In the genomic region with DNA sequence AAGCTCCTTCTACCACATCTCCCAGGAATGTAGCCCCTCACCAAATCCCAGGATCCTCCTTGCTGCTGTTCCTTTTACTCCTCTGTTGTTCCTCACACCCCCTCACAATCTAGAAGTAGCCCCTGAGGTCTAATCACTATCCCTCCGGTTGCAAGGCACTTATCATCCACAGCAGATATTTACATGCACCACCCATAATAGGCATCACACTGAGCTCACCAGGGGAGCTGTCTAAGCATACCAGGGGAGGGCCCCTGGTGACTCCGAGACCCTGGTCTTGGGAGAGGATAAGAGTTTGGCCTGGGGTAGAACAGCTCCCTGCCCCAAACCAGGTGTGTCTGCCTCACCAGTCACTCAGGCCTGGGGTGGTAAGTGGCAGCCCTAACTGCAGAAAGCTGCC, we compare ENCODE assay signal across 19 cellular contexts. TPM values are rescaled to one million over a fixed set of nuclear protein-coding genes. Genes with fewer than 3 reads are reported as not detected.
DNase-seq lines count a peak whose midpoint lies in the region; ATAC-seq, FAIRE-seq and TF ChIP-seq lines count a peak whose summit lies in the region.
"Had no signal": no experiment of that assay in that cellular context is flagged by ENCODE, and none has a peak within 500 bp of the region (broad histone marks: within the 10 kb centered on the region; RNA-seq: fewer than 3 reads in every experiment).

No MANE protein-coding gene starts in this region.

- H3K79me2 ChIP-seq in K562 (ENCODE audit: control insufficient read depth, insufficient read depth, low read length) = no peaks in the 10 kb centered on the region
- no peaks in the 10 kb centered on the region for H3K79me2 ChIP-seq in SK-N-SH (ENCODE audit: insufficient read depth)

- H3K4me3 Mint-ChIP-seq in activated T-helper 17 cell treated with anti-CD3 and anti-CD28 coated beads, Interleukin-2, amount 50 U/mL, for 72 hours = no peak overlapping the region
- H3K4me3 Mint-ChIP-seq: CD8-positive, alpha-beta memory T cell had no signal

- no peaks in the 10 kb centered on the region for H3K9me1 ChIP-seq in K562 (ENCODE audit: control insufficient read depth, insufficient read depth, low read length)

- H3K9me3 Mint-ChIP-seq in activated T-helper 17 cell treated with anti-CD3 and anti-CD28 coated beads, Interleukin-2, amount 50 U/mL, for 72 hours = no peaks in the 10 kb centered on the region
- H3K9me3 Mint-ChIP-seq: CD4-positive, CD25-positive, alpha-beta regulatory T cell; CD8-positive, alpha-beta memory T cell had no signal

- no peaks in the 10 kb centered on the region for H3F3A ChIP-seq in SK-N-SH (replicated peaks; ENCODE audit: insufficient read depth)

- no peak for FAIRE-seq in K562 (lab: Jason Lieb, UNC)
- FAIRE-seq: A204.1, D721Med, G401.6, GM12891 had no signal

- DNase-seq in NCI-H146 (lab: John Stamatoyannopoulos, UW) = peak; percentile 59
- peak; percentile 17 for DNase-seq in NCI-H345 treated with DMSO at 0.1 percent for 48 hours (lab: John Stamatoyannopoulos, UW; ENCODE audit: unreplicated experiment)
- no peak for DNase-seq in K562 (ENCODE audit: extremely low read depth in 1 of 4, low spot score in 3 of 4)
- no peak for DNase-seq in SK-N-SH
- DNase-seq in SJCRH30 = no peak
- DNase-seq: ACHN; BE2C; C1 segment of cervical spinal cord; Caco-2; CD4-positive, CD25-positive, alpha-beta regulatory T cell; CD8-positive, alpha-beta memory T cell; GM23248 had no signal

- H3K27ac Mint-ChIP-seq in activated T-helper 17 cell treated with anti-CD3 and anti-CD28 coated beads, Interleukin-2, amount 50 U/mL, for 72 hours = no peak overlapping the region
- H3K27ac Mint-ChIP-seq: CD4-positive, CD25-positive, alpha-beta regulatory T cell; CD8-positive, alpha-beta memory T cell had no signal

- H2AFZ ChIP-seq in K562 (ENCODE audit: low read depth, low read length) (no peak overlapping the region), SK-N-SH (ENCODE audit: low read depth) (no peak overlapping the region)
- H2AFZ ChIP-seq: GM23248 had no signal

- no peak for TF ChIP-seq CTCF in K562 (IDR thresholded peaks at IDR 0.05 in 2 of 3, conservative IDR thresholded peaks at IDR 0.05 in 1 of 3; ENCODE audit: insufficient read depth in 2 of 3, low read depth in 1 of 3, low read length in 3 of 3)
- TF ChIP-seq CTCF in SK-N-SH (IDR thresholded peaks at IDR 0.05) = no peak

- no peaks in the 10 kb centered on the region for H3K36me3 ChIP-seq in K562 (ENCODE audit: control insufficient read depth, insufficient read depth, low read length)
- no peaks in the 10 kb centered on the region for H3K36me3 ChIP-seq in SK-N-SH (replicated peaks in 1 of 2; ENCODE audit: control insufficient read depth in 1 of 2, insufficient read depth in 2 of 2, low read length in 1 of 2)
- H3K36me3 ChIP-seq in SJCRH30 = no peaks in the 10 kb centered on the region
- H3K36me3 ChIP-seq: BE2C, HAP-1 had no signal

- no peaks in the 10 kb centered on the region for H3K9me2 ChIP-seq in SK-N-SH

- no peaks in the 10 kb centered on the region for H3K4me1 Mint-ChIP-seq in activated T-helper 17 cell treated with anti-CD3 and anti-CD28 coated beads, Interleukin-2, amount 50 U/mL, for 72 hours
- H3K4me1 Mint-ChIP-seq: CD4-positive, CD25-positive, alpha-beta regulatory T cell; CD8-positive, alpha-beta memory T cell had no signal

- ATAC-seq in K562 = no peak
- no peak for ATAC-seq in activated T-helper 17 cell treated with anti-CD3 and anti-CD28 coated beads, Interleukin-2, amount 50 U/mL, for 72 hours (replicated peaks)

- H3K9ac ChIP-seq in K562 (ENCODE audit: insufficient read depth in 1 of 2, low read depth in 2 of 2, low read length in 2 of 2) = no peak overlapping the region
- H3K9ac ChIP-seq in SK-N-SH = no peak overlapping the region
- H3K9ac ChIP-seq: GM23248 had no signal

- H3K27ac ChIP-seq in K562 (ENCODE audit: extremely low read depth, low read depth, low read length) (no peak overlapping the region), SK-N-SH (ENCODE audit: low read depth in 2 of 2, low read length in 1 of 2) (no peak overlapping the region), SJCRH30 (no peak overlapping the region)
- H3K27ac ChIP-seq: GM23248, HL-60 had no signal

- H3K4me3 ChIP-seq in K562 = no peak overlapping the region
- no peak overlapping the region for H3K4me3 ChIP-seq in SK-N-SH (ENCODE audit: low read depth in 2 of 2, low read length in 1 of 2)
- H3K4me3 ChIP-seq in SJCRH30 = no peak overlapping the region
- H3K4me3 ChIP-seq: GM23248, HAP-1 had no signal

- peaks cover 0 to 9% of the 10 kb centered on the region in 2 experiments; a peak in 3 of 5 replicates for H3K4me1 ChIP-seq in K562 (replicated peaks in 1 of 2; ENCODE audit: control insufficient read depth in 2 of 2, insufficient read depth in 2 of 2, low read length in 2 of 2)
- no peaks in the 10 kb centered on the region for H3K4me1 ChIP-seq in SK-N-SH (ENCODE audit: control insufficient read depth in 1 of 2, insufficient read depth in 2 of 2, low read depth in 1 of 2, low read length in 1 of 2)
- no peaks in the 10 kb centered on the region for H3K4me1 ChIP-seq in SJCRH30
- H3K4me1 ChIP-seq: BE2C, Caco-2, HAP-1 had no signal

- TF ChIP-seq RAD21 in K562 (CRISPR knock-in tag; conservative IDR thresholded peaks at IDR 0.05 in 1 of 2, IDR thresholded peaks at IDR 0.05 in 1 of 2) (no peak), SK-N-SH (IDR thresholded peaks at IDR 0.05; ENCODE audit: low read length) (no peak)

- peaks cover 21 to 48% of the 10 kb centered on the region in 2 experiments; a peak in 4 of 5 replicates for H3K27me3 ChIP-seq in K562 (ENCODE audit: control insufficient read depth in 2 of 2, insufficient read depth in 2 of 2, low read length in 2 of 2)
- H3K27me3 ChIP-seq in SK-N-SH (ENCODE audit: insufficient read depth) = peaks cover 11% of the 10 kb centered on the region; the same call in 1 of the 2 replicates
- no peaks in the 10 kb centered on the region; the same call in none of the 2 replicates for H3K27me3 ChIP-seq in SJCRH30
- H3K27me3 ChIP-seq: BE2C had no signal

- peaks cover 14% of the 10 kb centered on the region for H4K20me1 ChIP-seq in K562 (replicated peaks; ENCODE audit: control insufficient read depth, insufficient read depth, low read length)
- no peaks in the 10 kb centered on the region for H4K20me1 ChIP-seq in SK-N-SH (ENCODE audit: insufficient read depth)

- no peak for TF ChIP-seq POLR2A in K562 (conservative IDR thresholded peaks at IDR 0.05)

- WGBS in K562 (ENCODE audit: insufficient coverage, low coverage, missing lambda C conversion rate) = 0% methylated on average over 2 of the region's 2 CpGs
- 31% methylated on average over 2 of the region's 2 CpGs for WGBS in SK-N-SH (ENCODE audit: low lambda C conversion rate)

- no TSS peak for BruUV-seq in K562 (replicated peaks; lab: Mats Ljungman, UMichigan)

- H3K36me3 Mint-ChIP-seq in activated T-helper 17 cell treated with anti-CD3 and anti-CD28 coated beads, Interleukin-2, amount 50 U/mL, for 72 hours (ENCODE audit: low read depth) = no peaks in the 10 kb centered on the region
- H3K36me3 Mint-ChIP-seq: CD4-positive, CD25-positive, alpha-beta regulatory T cell; CD8-positive, alpha-beta memory T cell had no signal

- intact Hi-C loops in K562 (cut with micrococcal nuclease) = loop anchor here (10.0 kb wide), 5 partner anchors 112 to 882 kb away; no protein-coding TSS in a partner anchor

- POLR2A ChIA-PET in K562 (lab: Yijun Ruan, JAX) = interaction anchor here (0.7 to 1.9 kb wide), 4 partner anchors 10 to 50 kb away, joined by 3 to 6 read pairs (median 4); no protein-coding TSS in a partner anchor
- POLR2A ChIA-PET in SK-N-SH (lab: Yijun Ruan, JAX) = no interaction called here

- CTCF ChIA-PET in K562 (lab: Yijun Ruan, JAX; ENCODE audit: low intra/inter-chr PET ratio) = no interaction called here
- CTCF ChIA-PET in SK-N-SH (lab: Yijun Ruan, JAX) = interaction anchor here (1.4 to 8.1 kb wide), 5 partner anchors 18 to 921 kb away, joined by 5 to 78 read pairs (median 18); no protein-coding TSS in a partner anchor

- H3K9me3 ChIP-seq in K562 (replicated peaks; ENCODE audit: control insufficient read depth, insufficient read depth, low read depth, low read length) (no peaks in the 10 kb centered on the region; the same call in 1 of the 2 replicates), SK-N-SH (no peaks in the 10 kb centered on the region), SJCRH30 (replicated peaks) (no peaks in the 10 kb centered on the region)
- H3K9me3 ChIP-seq: BE2C, Caco-2, HAP-1 had no signal

- peaks cover 15% of the 10 kb centered on the region for H3K27me3 Mint-ChIP-seq in activated T-helper 17 cell treated with anti-CD3 and anti-CD28 coated beads, Interleukin-2, amount 50 U/mL, for 72 hours

- TF ChIP-seq EP300 in K562 (IDR thresholded peaks at IDR 0.05; ENCODE audit: low read length) (no peak), SK-N-SH (IDR thresholded peaks at IDR 0.05; ENCODE audit: borderline replicate concordance in 1 of 2, low read depth in 1 of 2, low read length in 1 of 2) (no peak)

- in situ Hi-C loops in K562 (cut with MboI) = no loop called here

- H3K4me2 ChIP-seq in K562 (ENCODE audit: insufficient read depth, low read length) (no peak overlapping the region), SK-N-SH (no peak overlapping the region)

RNA-seq across cellular contexts. Expression of a gene that starts 37.3 kb away (rescaled TPM):
- total RNA-seq in K562 (2011; cell fraction: chromatin; rRNA removed; ENCODE audit: low replicate concordance) = 19.0 and 54.2 TPM in 2 replicates
- total RNA-seq in K562 (2011; cell fraction: nucleolus; rRNA removed) = 40.7 and 45.7 TPM in 2 replicates
- total RNA-seq in K562 (2011; cell fraction: nucleoplasm; rRNA removed) = 23.7 and 24.1 TPM in 2 replicates
- total RNA-seq in K562 (2014; rRNA removed) = 9.3 and 9.4 TPM in 2 replicates
- total RNA-seq in K562 (2014; rRNA removed; fragmentation: Illumina TruSeq; extraction: Trizol) = 1.2 and 1.7 TPM in 2 replicates
- total RNA-seq in K562 (2015; rRNA removed; fragmentation: Illumina TruSeq; extraction: Trizol) = 6.7 and 7.1 TPM in 2 replicates
- total RNA-seq in K562 (2021) = 9.4 and 11.4 TPM in 2 replicates
- polyA plus RNA-seq in K562 (2011; rRNA removed) = 7.0 and 8.6 TPM in 2 replicates
- polyA plus RNA-seq in K562 (2011; cell fraction: cytosol; rRNA removed) = 8.3 and 15.3 TPM in 2 replicates
- polyA plus RNA-seq in K562 (2011; cell fraction: nucleus; rRNA removed) = 27.9 and 51.1 TPM in 2 replicates
- 6.1 and 10.9 TPM in 2 replicates for polyA plus RNA-seq in K562 (2012)
- 4.9 and 6.5 TPM in 2 replicates for polyA plus RNA-seq in K562 (2014; fragmentation: Illumina TruSeq; extraction: Trizol)
- under 1 TPM; 0.14 to 0.22 TPM for polyA plus RNA-seq in K562 (2014; fragmentation: Nextera tagmentation; extraction: Ambion mirVana)
- 9.1 and 11.1 TPM in 2 replicates for polyA plus RNA-seq in K562 (2014; rRNA removed)
- 4.5 and 9.7 TPM in 2 replicates for polyA minus RNA-seq in K562 (2011; rRNA and poly(A)+ RNA removed)
- polyA minus RNA-seq in K562 (2011; cell fraction: cytosol; rRNA and poly(A)+ RNA removed) = 9.2 and 11.9 TPM in 2 replicates
- polyA minus RNA-seq in K562 (2011; cell fraction: nucleus; rRNA and poly(A)+ RNA removed) = 23.2 and 24.4 TPM in 2 replicates
- total RNA-seq in activated T-helper 17 cell treated with anti-CD3 and anti-CD28 coated beads, Interleukin-2, amount 50 U/mL, for 72 hours = 10 to 100 TPM; 40.1 to 73.3 TPM
- 7.4 and 8.9 TPM in 2 replicates for polyA plus RNA-seq in SK-N-SH (2012; rRNA removed)
- polyA plus RNA-seq in SK-N-SH (2012; cell fraction: cytosol; rRNA removed) = 3.4 and 4.3 TPM in 2 replicates
- polyA plus RNA-seq in SK-N-SH (2012; cell fraction: nucleus; rRNA removed) = 24.6 and 24.8 TPM in 2 replicates
- 5.1 and 7.7 TPM in 2 replicates for total RNA-seq in SJCRH30 (2014; rRNA removed; shearing (Covaris generic))

Comparison
In these comparisons a context has a peak if more than half of its experiments do, and no peak if none do; other contexts are left out.
1. DNase-seq: peak in NCI-H146 (single experiment) and NCI-H345 treated with DMSO at 0.1 percent for 48 hours (single experiment); none in K562 (0 of 4), SK-N-SH (single experiment) and SJCRH30 (0 of 2).